In genomic region chr4:10016169-10016568, GRCh38 we compare ENCODE assay signal across 12 cellular contexts. TPM values are rescaled to one million over a fixed set of nuclear protein-coding genes. Genes with fewer than 3 reads are reported as not detected.
"Had no signal": no experiment of that assay in that cellular context is flagged by ENCODE, and none has a peak within 500 bp of the region (broad histone marks: within the 10 kb centered on the region; RNA-seq: fewer than 3 reads in every experiment).

No MANE protein-coding gene starts in this region.

- H3K9me3 ChIP-seq: HAP-1 had no signal

- ATAC-seq: GM23338, HCT116 had no signal

- FAIRE-seq: H1, H54 had no signal

- H3K4me3 ChIP-seq: GM23248, GM23338, HAP-1 had no signal

- DNase-seq: GM23248, GOT3, H7, H9, HCEC 1CT, HFFc6 had no signal

- H3K4me2 ChIP-seq: GM23338 had no signal

- H3K36me3 ChIP-seq: HAP-1 had no signal

- H2AFZ ChIP-seq: GM23248 had no signal

- H3K4me1 ChIP-seq: HAP-1 had no signal

- H3K27ac ChIP-seq: GM23248 had no signal

- H3K9ac ChIP-seq: GM23248 had no signal

RNA-seq across cellular contexts. Expression of gene SLC2A9, which starts 5.1 kb away (rescaled TPM):
- total RNA-seq: H4, H7 had no signal
